Comparison of ENCODE assay signal across 20 cellular contexts in genomic region chr13:30191491-30192100, GRCh38.
DNase-seq lines count a peak whose midpoint lies in the region; ATAC-seq, FAIRE-seq and TF ChIP-seq lines count a peak whose summit lies in the region.
"Had no signal": no experiment of that assay in that cellular context is flagged by ENCODE, and none has a peak within 500 bp of the region (broad histone marks: within the 10 kb centered on the region; RNA-seq: fewer than 3 reads in every experiment).

No MANE protein-coding gene starts in this region.

- H3K4me2 ChIP-seq in keratinocyte (ENCODE audit: control insufficient read depth, extremely low read depth, insufficient read depth, low read depth, low read length): no peak overlapping the region
- H3K4me2 ChIP-seq: neural progenitor cell had no signal

- H3K27ac ChIP-seq in keratinocyte (ENCODE audit: control insufficient read depth, insufficient read depth, low read length): no peak overlapping the region
- H3K27ac ChIP-seq: neural progenitor cell, sigmoid colon, tibial artery, WERI-Rb-1 had no signal

- no peaks in the 10 kb centered on the region for H3K27me3 ChIP-seq in keratinocyte (ENCODE audit: control insufficient read depth, extremely low read depth, insufficient read depth, low read length)
- H3K27me3 ChIP-seq: neural progenitor cell, sigmoid colon, tibial artery had no signal

- H3K9me3 Mint-ChIP-seq in activated T-helper 17 cell treated with anti-CD3 and anti-CD28 coated beads, Interleukin-2, amount 50 U/mL, for 72 hours: no peaks in the 10 kb centered on the region
- no peaks in the 10 kb centered on the region for H3K9me3 Mint-ChIP-seq in activated T-cell treated with anti-CD3 and anti-CD28 coated beads, Interleukin-2, amount 50 U/mL, for 72 hours
- H3K9me3 Mint-ChIP-seq: neural progenitor cell had no signal

- H3K27me3 Mint-ChIP-seq in activated T-helper 17 cell treated with anti-CD3 and anti-CD28 coated beads, Interleukin-2, amount 50 U/mL, for 72 hours: no peaks in the 10 kb centered on the region
- no peaks in the 10 kb centered on the region for H3K27me3 Mint-ChIP-seq in activated T-cell treated with anti-CD3 and anti-CD28 coated beads, Interleukin-2, amount 50 U/mL, for 72 hours (ENCODE audit: low read depth)

- H3K36me3 Mint-ChIP-seq in activated T-helper 17 cell treated with anti-CD3 and anti-CD28 coated beads, Interleukin-2, amount 50 U/mL, for 72 hours (ENCODE audit: low read depth): no peaks in the 10 kb centered on the region
- H3K36me3 Mint-ChIP-seq in activated T-cell treated with anti-CD3 and anti-CD28 coated beads, Interleukin-2, amount 50 U/mL, for 72 hours (ENCODE audit: insufficient read depth in 2 of 2): no peaks in the 10 kb centered on the region
- H3K36me3 Mint-ChIP-seq: neural progenitor cell had no signal

- H3K36me3 ChIP-seq in keratinocyte (ENCODE audit: control insufficient read depth in 2 of 2, extremely low read depth in 1 of 2, insufficient read depth in 2 of 2, low read length in 2 of 2): no peaks in the 10 kb centered on the region
- H3K36me3 ChIP-seq: neural progenitor cell, sigmoid colon, tibial artery, WERI-Rb-1 had no signal

- no peaks in the 10 kb centered on the region for H3K79me2 ChIP-seq in keratinocyte (ENCODE audit: control insufficient read depth, insufficient read depth, low read length)

- H3K9ac ChIP-seq in keratinocyte (ENCODE audit: control insufficient read depth, extremely low read depth, insufficient read depth, low read length): no peak overlapping the region
- H3K9ac ChIP-seq: neural progenitor cell had no signal

- H3K9me3 ChIP-seq in keratinocyte (ENCODE audit: control insufficient read depth, low read depth, low read length): no peaks in the 10 kb centered on the region
- H3K9me3 ChIP-seq: sigmoid colon, tibial artery had no signal

- no peak overlapping the region for H3K4me3 ChIP-seq in keratinocyte (ENCODE audit: control insufficient read depth in 2 of 3, extremely low read depth in 1 of 3, insufficient read depth in 2 of 3, low read depth in 1 of 3, low read length in 3 of 3)
- H3K4me3 ChIP-seq: neural progenitor cell, sigmoid colon, tibial artery had no signal

- no peak overlapping the region for H3K27ac Mint-ChIP-seq in activated T-helper 17 cell treated with anti-CD3 and anti-CD28 coated beads, Interleukin-2, amount 50 U/mL, for 72 hours
- H3K27ac Mint-ChIP-seq in activated T-cell treated with anti-CD3 and anti-CD28 coated beads, Interleukin-2, amount 50 U/mL, for 72 hours: no peak overlapping the region
- H3K27ac Mint-ChIP-seq: neural progenitor cell had no signal

- H3K4me3 Mint-ChIP-seq in activated T-helper 17 cell treated with anti-CD3 and anti-CD28 coated beads, Interleukin-2, amount 50 U/mL, for 72 hours: no peak overlapping the region
- no peak overlapping the region for H3K4me3 Mint-ChIP-seq in activated T-cell treated with anti-CD3 and anti-CD28 coated beads, Interleukin-2, amount 50 U/mL, for 72 hours
- H3K4me3 Mint-ChIP-seq: neural progenitor cell had no signal

- peak; percentile 35 for ATAC-seq in activated T-helper 17 cell treated with anti-CD3 and anti-CD28 coated beads, Interleukin-2, amount 50 U/mL, for 72 hours (replicated peaks)
- ATAC-seq in activated T-cell treated with anti-CD3 and anti-CD28 coated beads, Interleukin-2, amount 50 U/mL, for 72 hours (replicated peaks in 1 of 2): no peak
- no peak for ATAC-seq in HG03095 (IDR thresholded peaks at IDR 0.05; ENCODE audit: unreplicated experiment)
- ATAC-seq: HepG2 had no signal

- no peak for TF ChIP-seq CTCF in keratinocyte (optimal IDR thresholded peaks at IDR 0.05 in 1 of 3, IDR thresholded peaks at IDR 0.05 in 1 of 3, conservative IDR thresholded peaks at IDR 0.05 in 1 of 3; ENCODE audit: extremely low read depth in 1 of 3, insufficient read depth in 2 of 3, low read length in 3 of 3)

- H3K9me1 ChIP-seq in keratinocyte (ENCODE audit: control insufficient read depth, extremely low read depth, insufficient read depth, low read length): no peaks in the 10 kb centered on the region

- no peaks in the 10 kb centered on the region for H3K4me1 Mint-ChIP-seq in activated T-helper 17 cell treated with anti-CD3 and anti-CD28 coated beads, Interleukin-2, amount 50 U/mL, for 72 hours
- H3K4me1 Mint-ChIP-seq in activated T-cell treated with anti-CD3 and anti-CD28 coated beads, Interleukin-2, amount 50 U/mL, for 72 hours (ENCODE audit: low read depth): peaks cover 5% of the 10 kb centered on the region

- dilution Hi-C loops in keratinocyte (cut with MboI; ENCODE audit: extremely low pct_ligation_motif_present, low sequenced_read_pairs): no loop called here

- FAIRE-seq in HTR-8/SVneo (lab: Jason Lieb, UNC) (no peak), keratinocyte (lab: Jason Lieb, UNC) (peak; percentile 26)
- FAIRE-seq: HepG2 had no signal

- H2AFZ ChIP-seq in keratinocyte (ENCODE audit: control insufficient read depth, low read length): no peak overlapping the region
- H2AFZ ChIP-seq: neural progenitor cell had no signal

- DNase-seq in AG20443 (ENCODE audit: low spot score): peak; percentile 25
- peak; percentile 10 for DNase-seq in HTR-8/SVneo (ENCODE audit: insufficient read length, low spot score)
- no peak for DNase-seq in keratinocyte (ENCODE audit: low read depth, low spot score)
- DNase-seq in activated T-cell treated with anti-CD3 and anti-CD28 coated beads, Interleukin-2, amount 50 U/mL, for 72 hours: no peak
- no peak for DNase-seq in NAMALWA (ENCODE audit: low spot score)
- DNase-seq in NCI-H774 (lab: John Stamatoyannopoulos, UW): no peak
- DNase-seq: activated effector memory CD4-positive, alpha-beta T cell treated with Interleukin-2 at 50 U/mL for 16 hours; aorta; mesenchymal stem cell; NCI-H1436; NCI-H524; OCI-M1; sigmoid colon; stimulated activated CD4-positive, alpha-beta T cell treated with anti-CD3 and anti-CD28 coated beads, Interleukin-4, amount 100 ng/mL, for 1 hour; tibial artery; WERI-Rb-1 had no signal

- H3K4me1 ChIP-seq in keratinocyte (ENCODE audit: control insufficient read depth, extremely low read depth, insufficient read depth, low read length): no peaks in the 10 kb centered on the region
- H3K4me1 ChIP-seq: sigmoid colon, tibial artery had no signal

- no peaks in the 10 kb centered on the region for H4K20me1 ChIP-seq in keratinocyte (ENCODE audit: control insufficient read depth, extremely low read depth, insufficient read depth, low read length)

Comparison
In these comparisons a context has a peak if more than half of its experiments do, and no peak if none do; other contexts are left out.
1. DNase-seq: peak in AG20443 (single experiment) and HTR-8/SVneo (single experiment); none in keratinocyte (single experiment), activated T-cell treated with anti-CD3 and anti-CD28 coated beads, Interleukin-2, amount 50 U/mL, for 72 hours (0 of 2), NAMALWA (single experiment) and NCI-H774 (single experiment).